1 cellular context compared by ENCODE assay signal in genomic region chr6:91126876-91127275, GRCh38.
TF ChIP-seq lines count a peak whose summit lies in the region.

No MANE protein-coding gene starts in this region.

TF ChIP-seq in HepG2, 621 proteins besides CTCF, POLR2A, EP300 and RAD21 (continued from another document):
- TF ChIP-seq ZBTB10 (CRISPR knock-in tag; IDR thresholded peaks at IDR 0.05; ENCODE audit: borderline replicate concordance) = no peak
- no peak for TF ChIP-seq SNAPC5 (CRISPR knock-in tag; IDR thresholded peaks at IDR 0.05; ENCODE audit: borderline replicate concordance)
TF ChIP-seq in HepG2: peak in this region for 1.
